In the genomic region with DNA sequence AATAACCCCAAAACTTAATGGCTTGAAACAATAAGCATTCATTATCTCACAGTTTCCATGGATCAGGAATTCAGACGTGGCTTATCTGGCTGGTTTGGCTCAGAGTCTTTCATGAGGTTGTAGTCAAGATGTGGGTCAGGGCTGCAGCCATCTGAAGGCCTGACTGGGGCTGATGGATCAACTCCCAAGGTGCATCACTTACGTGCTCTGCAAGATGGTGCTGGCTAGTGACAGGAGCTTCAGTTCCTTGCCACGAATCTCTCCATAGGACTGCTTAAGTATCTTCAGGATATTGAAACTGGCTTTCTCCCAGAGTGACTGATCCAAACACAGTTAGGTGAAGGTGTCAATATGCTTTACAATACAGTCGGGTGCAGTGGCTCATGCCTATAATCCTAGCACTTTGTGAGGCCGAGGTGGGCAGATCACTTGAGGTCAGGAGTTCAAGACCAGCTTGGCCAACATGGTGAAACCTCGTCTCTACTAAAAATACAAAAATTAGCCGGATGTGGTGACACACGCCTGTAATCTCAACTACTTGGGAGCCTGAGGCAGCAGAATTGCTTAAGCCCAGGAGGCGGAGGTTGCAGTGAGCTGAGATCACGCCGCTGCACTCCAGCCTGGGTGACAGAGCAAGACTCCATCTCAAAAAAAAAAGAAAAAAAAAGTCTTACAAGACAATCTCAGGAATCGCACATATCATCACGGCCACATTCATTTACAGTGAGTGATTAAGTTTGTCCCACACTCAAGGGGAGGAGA, we compare ENCODE assay signal across 36 cellular contexts. TPM values are rescaled to one million over a fixed set of nuclear protein-coding genes. Genes with fewer than 3 reads are reported as not detected.
"Had no signal": no experiment of that assay in that cellular context is flagged by ENCODE, and none has a peak within 500 bp of the region (broad histone marks: within the 10 kb centered on the region; RNA-seq: fewer than 3 reads in every experiment).

No MANE protein-coding gene starts in this region.

- ATAC-seq: activated CD8-positive, alpha-beta memory T cell treated with anti-CD3 and anti-CD28 coated beads, Interleukin-2, amount 10 ng/mL, durations not matched to agents 7 days and 5 days; activated T-cell treated with anti-CD3 and anti-CD28 coated beads, Interleukin-2, amount 50 U/mL, for 72 hours; activated T-helper 17 cell treated with anti-CD3 and anti-CD28 coated beads, Interleukin-2, amount 50 U/mL, for 72 hours; Panc1 had no signal

- H3K4me1 ChIP-seq: SJSA1 had no signal

- DNase-seq: activated CD4-positive, alpha-beta memory T cell treated with anti-CD3 and anti-CD28 coated beads, Interleukin-2, amount 10 ng/mL, durations not matched to agents 7 days and 5 days; activated CD4-positive, alpha-beta T cell treated with anti-CD3 and anti-CD28 coated beads for 1 hour; activated CD4-positive, alpha-beta T cell treated with anti-CD3 and anti-CD28 coated beads for 48 hours; activated CD4-positive, CD25-positive, alpha-beta regulatory T cell; activated CD8-positive, alpha-beta memory T cell treated with anti-CD3 and anti-CD28 coated beads for 24 hours; activated CD8-positive, alpha-beta memory T cell treated with anti-CD3 and anti-CD28 coated beads, Interleukin-2, amount 10 ng/mL, durations not matched to agents 7 days and 5 days; activated CD8-positive, alpha-beta memory T cell treated with anti-CD3 and anti-CD28 coated beads, Interleukin-2, amount 50 U/mL, for 48 hours; activated effector memory CD4-positive, alpha-beta T cell treated with anti-CD3 and anti-CD28 coated beads, Interleukin-2, amount 50 U/mL, for 16 hours; activated naive CD4-positive, alpha-beta T cell; activated naive CD4-positive, alpha-beta T cell treated with anti-CD3 and anti-CD28 coated beads, Interleukin-2, amount 50 U/mL, for 16 hours; activated naive CD8-positive, alpha-beta T cell treated with anti-CD3 and anti-CD28 coated beads for 36 hours; activated T-cell treated with anti-CD3 and anti-CD28 coated beads, Interleukin-2, amount 50 U/mL, for 72 hours; amniotic stem cell; aorta; brain microvascular endothelial cell; Karpas-422; KBM-7; MG63; NCI-H1092 treated with DMSO at 0.1 percent for 48 hours; NCI-H1417 treated with DMSO at 0.1 percent for 48 hours; NCI-H1694; NCI-H1930; NCI-H345; NCI-H524 treated with DMSO at 0.1 percent for 48 hours; RPMI8226; SHP77 treated with DMSO at 0.1 percent for 48 hours; SK-N-SH; SW 1271; T-helper 1 cell; T-helper 2 cell; T-helper 9 cell; WERI-Rb-1 had no signal

- H3K27me3 ChIP-seq: brain microvascular endothelial cell, cardiac muscle cell, MG63, SJSA1 had no signal

- H3K9ac ChIP-seq: SK-N-SH had no signal

- H3K4me3 ChIP-seq: cardiac muscle cell, MG63, SJSA1 had no signal

- H3K27ac ChIP-seq: brain microvascular endothelial cell, cardiac muscle cell, SJSA1, WERI-Rb-1 had no signal

- H3K4me2 ChIP-seq: SK-N-SH had no signal

- H3K36me3 ChIP-seq: brain microvascular endothelial cell, cardiac muscle cell, MG63, SJSA1, WERI-Rb-1 had no signal

RNA-seq across cellular contexts. Expression of gene PTPRG, which starts 28.5 kb away (rescaled TPM):
- total RNA-seq: activated T-helper 17 cell treated with anti-CD3 and anti-CD28 coated beads, Interleukin-2, amount 50 U/mL, for 72 hours had no signal
